ENCODE assay signal across 1 cellular context in the genomic region with DNA sequence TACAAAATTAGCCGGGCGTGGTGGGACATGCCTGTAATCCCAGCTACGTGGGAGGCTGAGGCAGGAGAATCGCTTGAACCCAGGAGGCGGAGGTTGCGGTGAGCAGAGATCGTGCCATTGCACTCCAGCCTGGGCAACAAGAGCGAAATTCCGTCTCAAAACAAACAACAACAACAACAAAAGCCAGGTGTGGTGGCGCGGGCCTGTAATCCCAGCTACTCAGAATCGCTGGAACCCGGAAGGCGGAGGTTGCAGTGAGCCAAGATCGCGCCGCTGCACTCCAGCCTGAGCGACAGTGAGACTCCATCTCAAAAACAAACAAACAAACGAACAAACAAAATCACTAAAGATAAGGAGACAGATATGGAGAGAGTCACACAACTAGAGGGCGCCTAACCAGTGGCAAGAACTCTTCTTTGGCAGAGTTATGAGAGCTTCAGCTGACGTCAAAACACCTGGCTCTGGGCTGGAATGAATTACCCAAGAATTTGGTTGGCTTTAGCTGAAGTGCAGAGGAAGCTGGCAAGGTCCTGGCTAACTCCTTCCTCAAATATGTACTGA.
A peak's percentile ranks its signal among the peaks of the same experiment; 100 is the strongest.
TF ChIP-seq lines count a peak whose summit lies in the region.
"Not testable (repeated sequence)": the region's sequence is repeated elsewhere in the genome, so short reads cannot be mapped to it uniquely, and the experiment has no call there.

No MANE protein-coding gene starts in this region.

TF ChIP-seq in HepG2, 621 proteins besides CTCF, POLR2A, EP300 and RAD21:
- TF ChIP-seq ZNF337 (CRISPR knock-in tag; IDR thresholded peaks at IDR 0.05; ENCODE audit: borderline replicate concordance, low read depth) (0 out of 2 replicates have a peak, but pooled peaks have one; percentile 25), PRPF4 (IDR thresholded peaks at IDR 0.05; ENCODE audit: low read depth, low read length, poor library complexity, severe bottlenecking) (peak; percentile 10), ZBTB38 (CRISPR knock-in tag; IDR thresholded peaks at IDR 0.05) (peak; percentile 73; the same call in 1 of the 2 replicates), ZNF160 (CRISPR knock-in tag; IDR thresholded peaks at IDR 0.05) (0 out of 2 replicates have a peak, but pooled peaks have one; percentile 38), CBX2 (CRISPR knock-in tag; IDR thresholded peaks at IDR 0.05; ENCODE audit: low read depth) (0 out of 2 replicates have a peak, but pooled peaks have one; percentile 55), ZNF772 (CRISPR knock-in tag; IDR thresholded peaks at IDR 0.05) (0 out of 2 replicates have a peak, but pooled peaks have one; percentile 57), NFATC3 (CRISPR knock-in tag; IDR thresholded peaks at IDR 0.05) (0 out of 2 replicates have a peak, but pooled peaks have one; percentile 48), ZNF768 (CRISPR knock-in tag; IDR thresholded peaks at IDR 0.05) (peak; percentile 25; the same call in 1 of the 2 replicates), ZZZ3 (CRISPR knock-in tag; IDR thresholded peaks at IDR 0.05; ENCODE audit: borderline replicate concordance) (0 out of 2 replicates have a peak, but pooled peaks have one; percentile 27), ZNF33B (CRISPR knock-in tag; IDR thresholded peaks at IDR 0.05) (peak; percentile 52; the same call in 1 of the 2 replicates)
- TF ChIP-seq CBX2 (IDR thresholded peaks at IDR 0.05; ENCODE audit: low read depth, low read length), result not testable (repeated sequence)
